In the genomic region with DNA sequence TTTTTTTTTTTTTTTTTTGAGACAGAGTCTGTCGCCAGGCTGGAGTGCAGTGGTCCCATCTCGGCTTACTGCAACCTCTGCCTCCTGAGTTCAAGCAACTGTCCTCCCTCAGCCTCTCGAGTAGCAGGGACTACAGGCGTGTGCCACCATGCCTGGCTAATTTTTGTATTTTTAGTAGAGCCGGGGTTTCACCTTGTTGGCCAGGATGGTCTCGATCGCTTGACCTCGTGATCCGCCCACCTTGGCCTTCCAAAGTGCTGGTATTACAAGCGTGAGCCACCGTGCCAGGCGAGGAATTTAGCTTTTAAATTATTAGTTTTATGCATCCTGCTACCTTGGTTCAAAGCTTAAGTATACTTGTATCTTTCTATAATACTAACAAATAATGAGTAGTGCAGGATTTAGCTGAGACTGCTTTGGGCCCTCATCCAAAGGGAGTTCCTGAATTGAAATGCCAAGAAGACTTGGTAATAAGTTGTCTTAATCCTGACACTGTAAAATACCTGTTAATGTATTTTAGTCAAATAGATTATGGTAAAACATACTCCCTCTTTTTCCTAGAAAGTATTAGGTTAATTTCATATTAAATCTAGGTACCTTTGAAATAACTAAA, we compare ENCODE assay signal across 14 cellular contexts. TPM values are rescaled to one million over a fixed set of nuclear protein-coding genes. Genes with fewer than 3 reads are reported as not detected.
DNase-seq lines count a peak whose midpoint lies in the region; ATAC-seq lines count a peak whose summit lies in the region.
"Had no signal": no experiment of that assay in that cellular context is flagged by ENCODE, and none has a peak within 500 bp of the region (broad histone marks: within the 10 kb centered on the region; RNA-seq: fewer than 3 reads in every experiment).

No MANE protein-coding gene starts in this region.

- H3K27ac Mint-ChIP-seq in activated naive CD4-positive, alpha-beta T cell treated with anti-CD3 and anti-CD28 coated beads, Interleukin-2, amount 50 U/mL, for 24 hours: peak overlapping the region; percentile 74
- no peak overlapping the region for H3K27ac Mint-ChIP-seq in activated CD4-positive, alpha-beta memory T cell treated with anti-CD3 and anti-CD28 coated beads, Interleukin-2, amount 10 ng/mL, durations not matched to agents 7 days and 5 days

- POLR2A ChIA-PET in activated CD4-positive, alpha-beta memory T cell treated with anti-CD3 and anti-CD28 coated beads, Interleukin-2, amount 10 ng/mL, durations not matched to agents 7 days and 5 days (lab: Charles Lee): interaction anchor here (0.7 to 15.7 kb wide), 3 partner anchors 11 to 112 kb away, joined by 3 to 572 read pairs (median 187); no protein-coding TSS in a partner anchor

- H3K27me3 Mint-ChIP-seq in activated naive CD4-positive, alpha-beta T cell treated with anti-CD3 and anti-CD28 coated beads, Interleukin-2, amount 50 U/mL, for 24 hours: no peaks in the 10 kb centered on the region
- H3K27me3 Mint-ChIP-seq in activated CD4-positive, alpha-beta memory T cell treated with anti-CD3 and anti-CD28 coated beads, Interleukin-2, amount 10 ng/mL, durations not matched to agents 7 days and 5 days: no peaks in the 10 kb centered on the region

- no peak for ATAC-seq in GM21360 (IDR thresholded peaks at IDR 0.05; ENCODE audit: unreplicated experiment)
- ATAC-seq in HG03139 (IDR thresholded peaks at IDR 0.05; ENCODE audit: unreplicated experiment): no peak

- H3K36me3 Mint-ChIP-seq in activated naive CD4-positive, alpha-beta T cell treated with anti-CD3 and anti-CD28 coated beads, Interleukin-2, amount 50 U/mL, for 24 hours: peaks cover 16% of the 10 kb centered on the region
- H3K36me3 Mint-ChIP-seq in activated CD4-positive, alpha-beta memory T cell treated with anti-CD3 and anti-CD28 coated beads, Interleukin-2, amount 10 ng/mL, durations not matched to agents 7 days and 5 days (ENCODE audit: low read depth): peaks cover 55% of the 10 kb centered on the region

- H3K4me1 Mint-ChIP-seq in activated naive CD4-positive, alpha-beta T cell treated with anti-CD3 and anti-CD28 coated beads, Interleukin-2, amount 50 U/mL, for 24 hours: peaks cover 57% of the 10 kb centered on the region
- peaks cover 58% of the 10 kb centered on the region for H3K4me1 Mint-ChIP-seq in activated CD4-positive, alpha-beta memory T cell treated with anti-CD3 and anti-CD28 coated beads, Interleukin-2, amount 10 ng/mL, durations not matched to agents 7 days and 5 days

- H3K4me3 Mint-ChIP-seq in activated naive CD4-positive, alpha-beta T cell treated with anti-CD3 and anti-CD28 coated beads, Interleukin-2, amount 50 U/mL, for 24 hours: peak overlapping the region; percentile 75
- peak overlapping the region; percentile 75 for H3K4me3 Mint-ChIP-seq in activated CD4-positive, alpha-beta memory T cell treated with anti-CD3 and anti-CD28 coated beads, Interleukin-2, amount 10 ng/mL, durations not matched to agents 7 days and 5 days

- no peaks in the 10 kb centered on the region for H3K9me3 Mint-ChIP-seq in activated naive CD4-positive, alpha-beta T cell treated with anti-CD3 and anti-CD28 coated beads, Interleukin-2, amount 50 U/mL, for 24 hours
- no peaks in the 10 kb centered on the region for H3K9me3 Mint-ChIP-seq in activated CD4-positive, alpha-beta memory T cell treated with anti-CD3 and anti-CD28 coated beads, Interleukin-2, amount 10 ng/mL, durations not matched to agents 7 days and 5 days

- no peak for DNase-seq in activated naive CD4-positive, alpha-beta T cell (lab: John Stamatoyannopoulos, UW)
- DNase-seq in activated CD4-positive, alpha-beta memory T cell treated with anti-CD3 and anti-CD28 coated beads, Interleukin-2, amount 10 ng/mL, durations not matched to agents 7 days and 5 days: no peak
- DNase-seq in fibroblast of gingiva (ENCODE audit: low read depth) (peak; percentile 27), putamen (ENCODE audit: low spot score) (no peak)
- DNase-seq in activated effector memory CD4-positive, alpha-beta T cell treated with anti-CD3 and anti-CD28 coated beads, Interleukin-2, amount 50 U/mL, for 16 hours: no peak
- DNase-seq: left ventricle myocardium inferior; NCI-H1930; NCI-H526; Peyer's patch; stimulated activated CD4-positive, alpha-beta T cell treated with anti-CD3 and anti-CD28 coated beads, Interleukin-15, amount 100 ng/mL, for 24 hours; tibial artery had no signal

- CTCF ChIA-PET in activated CD4-positive, alpha-beta memory T cell treated with anti-CD3 and anti-CD28 coated beads, Interleukin-2, amount 10 ng/mL, durations not matched to agents 7 days and 5 days (lab: Charles Lee): interaction anchor here (0.9 kb wide), 1 partner anchor 8 kb away, joined by 3 read pairs; no protein-coding TSS in a partner anchor

RNA-seq across cellular contexts. Expression of gene CDC42SE2, which starts 5.0 kb away (rescaled TPM):
- total RNA-seq in activated CD4-positive, alpha-beta memory T cell treated with anti-CD3 and anti-CD28 coated beads, Interleukin-2, amount 10 ng/mL, durations not matched to agents 7 days and 5 days: 100 to 1,000 TPM; 163 to 166 TPM
